8 cellular contexts compared by ENCODE assay signal in genomic region chr12:131930510-131930909, GRCh38. TPM values are rescaled to one million over a fixed set of nuclear protein-coding genes. Genes with fewer than 3 reads are reported as not detected.
A peak's percentile ranks its signal among the peaks of the same experiment; 100 is the strongest.
DNase-seq lines count a peak whose midpoint lies in the region; ATAC-seq and TF ChIP-seq lines count a peak whose summit lies in the region.

No MANE protein-coding gene starts in this region.

- CTCF ChIA-PET in activated naive CD4-positive, alpha-beta T cell treated with anti-CD3 and anti-CD28 coated beads for 36 hours (lab: Charles Lee): no interaction called here

- H3K36me3 ChIP-seq in right lobe of liver (peaks cover 0 to 26% (median 15%) of the 10 kb centered on the region in 4 donors), tibial nerve (peaks cover 0 to 43% (median 14%) of the 10 kb centered on the region in 3 donors)

- TF ChIP-seq CTCF in right lobe of liver (IDR thresholded peaks at IDR 0.05) (no peak), tibial nerve (IDR thresholded peaks at IDR 0.05) (no peak)

- H3K27ac ChIP-seq in right lobe of liver (no peak overlapping the region), tibial nerve (no peak overlapping the region)

- DNase-seq in activated naive CD4-positive, alpha-beta T cell treated with anti-CD3 and anti-CD28 coated beads for 36 hours: no peak
- no peak for DNase-seq in activated naive CD4-positive, alpha-beta T cell (lab: John Stamatoyannopoulos, UW)
- no peak for DNase-seq in activated naive CD8-positive, alpha-beta T cell treated with anti-CD3 and anti-CD28 coated beads, Interleukin-2, amount 50 U/mL, for 24 hours
- DNase-seq in right lobe of liver (no peak), tibial nerve (ENCODE audit: low spot score in 2 of 2) (no peak), NCI-H1694 treated with DMSO at 0.1 percent for 48 hours (lab: John Stamatoyannopoulos, UW) (no peak), SIG-M5 (lab: John Stamatoyannopoulos, UW) (no peak), DMS153 (lab: John Stamatoyannopoulos, UW) (no peak)

- intact Hi-C loops in activated naive CD4-positive, alpha-beta T cell treated with anti-CD3 and anti-CD28 coated beads for 36 hours (cut with micrococcal nuclease): no loop called here
- intact Hi-C loops in right lobe of liver (cut with DNase I): loop anchor here in 1 of 2 donors (10.0 kb wide), 1 partner anchor 76 kb away; no protein-coding TSS in a partner anchor

- H3K4me3 ChIP-seq in right lobe of liver (peak overlapping the region; percentile 80 to 87 (median 85)), tibial nerve (peak overlapping the region; percentile 61 to 98 (median 98))

- H3K4me1 Mint-ChIP-seq in activated naive CD4-positive, alpha-beta T cell treated with anti-CD3 and anti-CD28 coated beads for 36 hours (ENCODE audit: low read depth): peaks cover 28% of the 10 kb centered on the region
- peaks cover 22% of the 10 kb centered on the region for H3K4me1 Mint-ChIP-seq in activated naive CD8-positive, alpha-beta T cell treated with anti-CD3 and anti-CD28 coated beads, Interleukin-2, amount 50 U/mL, for 24 hours

- H3K36me3 Mint-ChIP-seq in activated naive CD4-positive, alpha-beta T cell treated with anti-CD3 and anti-CD28 coated beads for 36 hours (ENCODE audit: low read depth): peaks cover 28% of the 10 kb centered on the region
- peaks cover 36% of the 10 kb centered on the region for H3K36me3 Mint-ChIP-seq in activated naive CD8-positive, alpha-beta T cell treated with anti-CD3 and anti-CD28 coated beads, Interleukin-2, amount 50 U/mL, for 24 hours (ENCODE audit: low read depth)

- H3K4me1 ChIP-seq in right lobe of liver (peaks cover 0 to 8% (median 0%) of the 10 kb centered on the region in 4 donors), tibial nerve (peaks cover 0 to 18% (median 11%) of the 10 kb centered on the region in 4 donors)

- peak overlapping the region; percentile 82 for H3K4me3 Mint-ChIP-seq in activated naive CD4-positive, alpha-beta T cell treated with anti-CD3 and anti-CD28 coated beads for 36 hours
- peak overlapping the region; percentile 90 for H3K4me3 Mint-ChIP-seq in activated naive CD8-positive, alpha-beta T cell treated with anti-CD3 and anti-CD28 coated beads, Interleukin-2, amount 50 U/mL, for 24 hours

- WGBS in right lobe of liver (ENCODE audit: insufficient coverage, low coverage, low lambda C conversion rate, missing lambda C conversion rate): 59% methylated on average over 6 of the region's 9 CpGs
- 82 to 89% methylated on average over 9 of the region's 9 CpGs for WGBS in tibial nerve, 2 donors

- H3K9me3 Mint-ChIP-seq in activated naive CD4-positive, alpha-beta T cell treated with anti-CD3 and anti-CD28 coated beads for 36 hours: no peaks in the 10 kb centered on the region
- no peaks in the 10 kb centered on the region for H3K9me3 Mint-ChIP-seq in activated naive CD8-positive, alpha-beta T cell treated with anti-CD3 and anti-CD28 coated beads, Interleukin-2, amount 50 U/mL, for 24 hours

- no peak for ATAC-seq in activated naive CD8-positive, alpha-beta T cell treated with anti-CD3 and anti-CD28 coated beads, Interleukin-2, amount 50 U/mL, for 24 hours
- no peak for ATAC-seq in right lobe of liver

- H3K27me3 ChIP-seq in right lobe of liver (no peaks in the 10 kb centered on the region), tibial nerve (no peaks in the 10 kb centered on the region)

- H3K9me3 ChIP-seq in right lobe of liver (no peaks in the 10 kb centered on the region), tibial nerve (no peaks in the 10 kb centered on the region)

- no peaks in the 10 kb centered on the region for H3K27me3 Mint-ChIP-seq in activated naive CD4-positive, alpha-beta T cell treated with anti-CD3 and anti-CD28 coated beads for 36 hours (ENCODE audit: low read depth)
- no peaks in the 10 kb centered on the region for H3K27me3 Mint-ChIP-seq in activated naive CD8-positive, alpha-beta T cell treated with anti-CD3 and anti-CD28 coated beads, Interleukin-2, amount 50 U/mL, for 24 hours

- TF ChIP-seq EP300 in tibial nerve (IDR thresholded peaks at IDR 0.05): no peak

- H3K27ac Mint-ChIP-seq in activated naive CD4-positive, alpha-beta T cell treated with anti-CD3 and anti-CD28 coated beads for 36 hours: peak overlapping the region; percentile 74
- peak overlapping the region; percentile 86 for H3K27ac Mint-ChIP-seq in activated naive CD8-positive, alpha-beta T cell treated with anti-CD3 and anti-CD28 coated beads, Interleukin-2, amount 50 U/mL, for 24 hours

- TF ChIP-seq POLR2A in right lobe of liver (IDR thresholded peaks at IDR 0.05): no peak
- no peak for TF ChIP-seq POLR2A in tibial nerve (IDR thresholded peaks at IDR 0.05)

RNA-seq across cellular contexts. Expression of gene PUS1, which starts 1.4 kb away (rescaled TPM):
- total RNA-seq in activated naive CD4-positive, alpha-beta T cell treated with anti-CD3 and anti-CD28 coated beads for 36 hours: 10 to 100 TPM; 37.7 to 38.8 TPM
- total RNA-seq in right lobe of liver: 10 to 100 TPM; 14.7 to 23.1 (median 17.7) TPM
- 10 to 100 TPM in 3 of 4 donors, 1 to 10 TPM in 1; 8.3 to 44.1 (median 15.6) TPM for total RNA-seq in tibial nerve

RNA-seq across cellular contexts. Expression of gene EP400, which starts 19.2 kb away (rescaled TPM):
- total RNA-seq in activated naive CD4-positive, alpha-beta T cell treated with anti-CD3 and anti-CD28 coated beads for 36 hours: 10 to 100 TPM; 36.8 to 40.6 TPM
- total RNA-seq in right lobe of liver (10 to 100 TPM; 10.9 to 16.3 (median 13.3) TPM), tibial nerve (10 to 100 TPM; 27.8 to 41.4 (median 32.2) TPM)

RNA-seq across cellular contexts. Expression of gene ULK1, which starts 36.1 kb away (rescaled TPM):
- total RNA-seq in activated naive CD4-positive, alpha-beta T cell treated with anti-CD3 and anti-CD28 coated beads for 36 hours: 10 to 100 TPM; 13.6 to 15.6 TPM
- total RNA-seq in right lobe of liver (10 to 100 TPM; 14.5 to 39.0 (median 20.5) TPM), tibial nerve (10 to 100 TPM; 19.9 to 52.2 (median 38.0) TPM)
